Comparison of ENCODE assay signal across 10 cellular contexts in the genomic region with DNA sequence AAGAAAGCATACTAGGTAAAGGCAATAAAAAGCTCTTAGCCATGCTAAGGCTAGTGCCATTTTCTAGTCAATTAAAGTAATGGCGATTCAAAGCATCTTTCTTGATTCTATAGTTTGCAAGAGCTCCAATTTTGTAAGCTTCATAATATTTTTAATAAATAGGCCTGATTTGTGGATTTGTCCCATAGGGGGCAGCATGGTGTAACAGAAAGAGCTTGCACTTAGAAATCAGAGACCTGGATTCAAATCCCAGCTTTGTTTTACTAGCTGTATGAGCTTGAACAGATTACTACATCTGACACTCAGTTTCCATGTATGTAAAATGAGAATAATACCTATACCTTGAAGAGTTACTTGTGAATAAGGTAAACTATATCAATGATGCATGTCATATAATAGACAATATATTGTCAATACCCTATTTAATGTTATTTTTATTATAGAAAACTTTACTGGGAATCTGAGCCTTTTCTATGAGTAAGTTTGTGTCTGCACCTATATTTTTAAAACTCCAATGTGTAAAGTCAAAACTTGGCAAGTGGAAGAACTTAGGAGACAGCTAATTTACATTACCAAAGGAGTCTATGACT.
DNase-seq lines count a peak whose midpoint lies in the region; ATAC-seq and TF ChIP-seq lines count a peak whose summit lies in the region.
"Had no signal": no experiment of that assay in that cellular context is flagged by ENCODE, and none has a peak within 500 bp of the region (broad histone marks: within the 10 kb centered on the region; RNA-seq: fewer than 3 reads in every experiment).

No MANE protein-coding gene starts in this region.

- no peak for ATAC-seq in GM18868 (IDR thresholded peaks at IDR 0.05; ENCODE audit: unreplicated experiment)
- ATAC-seq in HG03039 (IDR thresholded peaks at IDR 0.05; ENCODE audit: unreplicated experiment) = no peak
- ATAC-seq: mucosa of descending colon, T-cell had no signal

- no peaks in the 10 kb centered on the region for H3K9me3 Mint-ChIP-seq in activated CD4-positive, alpha-beta memory T cell treated with anti-CD3 and anti-CD28 coated beads, Interleukin-2, amount 10 ng/mL, durations not matched to agents 7 days and 5 days
- H3K9me3 Mint-ChIP-seq in mesothelial cell of epicardium = no peaks in the 10 kb centered on the region
- H3K9me3 Mint-ChIP-seq: T-cell had no signal

- POLR2A ChIA-PET in activated CD4-positive, alpha-beta memory T cell treated with anti-CD3 and anti-CD28 coated beads, Interleukin-2, amount 10 ng/mL, durations not matched to agents 7 days and 5 days (lab: Charles Lee) = no interaction called here

- peak; percentile 51 for TF ChIP-seq CTCF in mesothelial cell of epicardium (IDR thresholded peaks at IDR 0.05; ENCODE audit: unreplicated experiment)

- no peak overlapping the region for H3K4me3 Mint-ChIP-seq in activated CD4-positive, alpha-beta memory T cell treated with anti-CD3 and anti-CD28 coated beads, Interleukin-2, amount 10 ng/mL, durations not matched to agents 7 days and 5 days
- H3K4me3 Mint-ChIP-seq in mesothelial cell of epicardium = no peak overlapping the region
- H3K4me3 Mint-ChIP-seq: T-cell had no signal

- CTCF ChIA-PET in activated CD4-positive, alpha-beta memory T cell treated with anti-CD3 and anti-CD28 coated beads, Interleukin-2, amount 10 ng/mL, durations not matched to agents 7 days and 5 days (lab: Charles Lee) = interaction anchor here (0.7 to 2.1 kb wide), 15 partner anchors 9 to 408 kb away, joined by 3 to 21 read pairs (median 4); no protein-coding TSS in a partner anchor

- H3K4me1 Mint-ChIP-seq in activated CD4-positive, alpha-beta memory T cell treated with anti-CD3 and anti-CD28 coated beads, Interleukin-2, amount 10 ng/mL, durations not matched to agents 7 days and 5 days = no peaks in the 10 kb centered on the region
- H3K4me1 Mint-ChIP-seq in mesothelial cell of epicardium = peaks cover 13% of the 10 kb centered on the region
- H3K4me1 Mint-ChIP-seq: T-cell had no signal

- H3K36me3 Mint-ChIP-seq in activated CD4-positive, alpha-beta memory T cell treated with anti-CD3 and anti-CD28 coated beads, Interleukin-2, amount 10 ng/mL, durations not matched to agents 7 days and 5 days (ENCODE audit: low read depth) = no peaks in the 10 kb centered on the region
- H3K36me3 Mint-ChIP-seq in mesothelial cell of epicardium = no peaks in the 10 kb centered on the region
- H3K36me3 Mint-ChIP-seq: T-cell had no signal

- H3K27me3 Mint-ChIP-seq in activated CD4-positive, alpha-beta memory T cell treated with anti-CD3 and anti-CD28 coated beads, Interleukin-2, amount 10 ng/mL, durations not matched to agents 7 days and 5 days = peaks cover 17% of the 10 kb centered on the region
- H3K27me3 Mint-ChIP-seq in mesothelial cell of epicardium (ENCODE audit: low read depth) = no peaks in the 10 kb centered on the region
- H3K27me3 Mint-ChIP-seq: T-cell had no signal

- DNase-seq in EL = peak; percentile 42
- DNase-seq in Kasumi-1 (lab: John Stamatoyannopoulos, UW) = peak; percentile 51 to 66
- peak; percentile 19 for DNase-seq in activated CD4-positive, alpha-beta memory T cell treated with anti-CD3 and anti-CD28 coated beads, Interleukin-2, amount 10 ng/mL, durations not matched to agents 7 days and 5 days
- DNase-seq in mesothelial cell of epicardium (ENCODE audit: low spot score in 2 of 2, unreplicated experiment in 2 of 2) = no peak
- no peak for DNase-seq in cerebellar nuclear complex (lab: John Stamatoyannopoulos, UW)
- no peak for DNase-seq in NCI-H1048 (lab: John Stamatoyannopoulos, UW)

- H3K27ac Mint-ChIP-seq in activated CD4-positive, alpha-beta memory T cell treated with anti-CD3 and anti-CD28 coated beads, Interleukin-2, amount 10 ng/mL, durations not matched to agents 7 days and 5 days = no peak overlapping the region
- H3K27ac Mint-ChIP-seq in mesothelial cell of epicardium = no peak overlapping the region
- H3K27ac Mint-ChIP-seq: T-cell had no signal

Comparison
In these comparisons a context has a peak if more than half of its experiments do, and no peak if none do; other contexts are left out.
1. DNase-seq: peak in EL (single experiment), Kasumi-1 (2 of 2) and activated CD4-positive, alpha-beta memory T cell treated with anti-CD3 and anti-CD28 coated beads, Interleukin-2, amount 10 ng/mL, durations not matched to agents 7 days and 5 days (single experiment); none in mesothelial cell of epicardium (0 of 2), cerebellar nuclear complex (0 of 2) and NCI-H1048 (single experiment).